In genomic region chr1:99482750-99483149, GRCh38 we compare ENCODE assay signal across 23 cellular contexts.
"Had no signal": no experiment of that assay in that cellular context is flagged by ENCODE, and none has a peak within 500 bp of the region (broad histone marks: within the 10 kb centered on the region; RNA-seq: fewer than 3 reads in every experiment).

No MANE protein-coding gene starts in this region.

- H3K4me3 ChIP-seq: coronary artery, dorsolateral prefrontal cortex, esophagus muscularis mucosa, gastrocnemius medialis, heart right ventricle, left lung, lower lobe of right lung had no signal

- H3K36me3 Mint-ChIP-seq: naive thymus-derived CD4-positive, alpha-beta T cell had no signal

- H3K36me3 ChIP-seq: esophagus muscularis mucosa, gastrocnemius medialis, heart right ventricle, left lung, lower lobe of right lung had no signal

- H3K4me3 Mint-ChIP-seq: naive thymus-derived CD4-positive, alpha-beta T cell had no signal

- H3K4me1 ChIP-seq: esophagus muscularis mucosa, gastrocnemius medialis, lower lobe of right lung had no signal

- DNase-seq: dermis blood vessel endothelial cell; dorsolateral prefrontal cortex; effector CD4-positive, alpha-beta T cell; effector memory CD4-positive, alpha-beta T cell; foreskin fibroblast; foreskin melanocyte; gastrocnemius medialis; glutamatergic neuron; head of caudate nucleus; heart right ventricle; hippocampal formation; left cardiac atrium; left lung; left ventricle myocardium superior; lower lobe of right lung; mesendoderm; midbrain; naive thymus-derived CD4-positive, alpha-beta T cell had no signal

- H3K27ac Mint-ChIP-seq: naive thymus-derived CD4-positive, alpha-beta T cell had no signal

- H3K9me3 ChIP-seq: esophagus muscularis mucosa, gastrocnemius medialis, left lung, lower lobe of right lung had no signal

- H3K9me3 Mint-ChIP-seq: naive thymus-derived CD4-positive, alpha-beta T cell had no signal

- H3K4me1 Mint-ChIP-seq: naive thymus-derived CD4-positive, alpha-beta T cell had no signal

- H3K27ac ChIP-seq: coronary artery, dorsolateral prefrontal cortex, esophagus muscularis mucosa, gastrocnemius medialis, heart right ventricle, left lung, lower lobe of right lung had no signal

- FAIRE-seq: endothelial cell of umbilical vein, islet of Langerhans, keratinocyte had no signal

- H3K27me3 ChIP-seq: esophagus muscularis mucosa, gastrocnemius medialis, heart right ventricle, left lung had no signal
